Comparison of ENCODE assay signal across 9 cellular contexts in genomic region chr17:36600477-36600876, GRCh38. TPM values are rescaled to one million over a fixed set of nuclear protein-coding genes. Genes with fewer than 3 reads are reported as not detected.
DNase-seq lines count a peak whose midpoint lies in the region; FAIRE-seq and TF ChIP-seq lines count a peak whose summit lies in the region.
"Had no signal": no experiment of that assay in that cellular context is flagged by ENCODE, and none has a peak within 500 bp of the region (broad histone marks: within the 10 kb centered on the region; RNA-seq: fewer than 3 reads in every experiment).

No MANE protein-coding gene starts in this region.

- no peaks in the 10 kb centered on the region for H3K9me1 ChIP-seq in endothelial cell of umbilical vein (replicated peaks; ENCODE audit: control insufficient read depth, extremely low read depth, insufficient read depth, low read length)

- DNase-seq in RWPE1 (ENCODE audit: low spot score) (no peak), endothelial cell of umbilical vein (ENCODE audit: low read depth, low spot score) (no peak), progenitor cell of endocrine pancreas (ENCODE audit: low spot score, unreplicated experiment) (no peak), NCI-H748 treated with DMSO at 0.1 percent for 48 hours (lab: John Stamatoyannopoulos, UW) (no peak), germinal center (ENCODE audit: low spot score) (no peak), middle frontal gyrus (ENCODE audit: extremely low spot score, low spot score) (no peak), NAMALWA (ENCODE audit: low spot score) (no peak)
- DNase-seq: MG63 had no signal

- H2AFZ ChIP-seq in endothelial cell of umbilical vein (ENCODE audit: low read depth, low read length), result no peak overlapping the region

- H3K27ac Mint-ChIP-seq in progenitor cell of endocrine pancreas, result peak overlapping the region; percentile 80

- FAIRE-seq in endothelial cell of umbilical vein (lab: Jason Lieb, UNC), result no peak

- H3K4me1 Mint-ChIP-seq in progenitor cell of endocrine pancreas (ENCODE audit: low read depth), result peaks cover 17% of the 10 kb centered on the region

- H3K27me3 ChIP-seq in endothelial cell of umbilical vein (ENCODE audit: control insufficient read depth in 2 of 2, insufficient read depth in 2 of 2, low read length in 2 of 2), result no peaks in the 10 kb centered on the region
- H3K27me3 ChIP-seq: MG63 had no signal

- H3K4me1 ChIP-seq in endothelial cell of umbilical vein (ENCODE audit: control insufficient read depth, extremely low read depth, insufficient read depth, low read length), result peaks cover 16% of the 10 kb centered on the region

- peak overlapping the region; percentile 86 for H3K4me3 Mint-ChIP-seq in progenitor cell of endocrine pancreas (ENCODE audit: low read depth)

- dilution Hi-C loops in endothelial cell of umbilical vein (cut with MboI; ENCODE audit: extremely low pct_ligation_motif_present, low sequenced_read_pairs), result no loop called here

- H3K36me3 Mint-ChIP-seq in progenitor cell of endocrine pancreas (ENCODE audit: insufficient read depth), result no peaks in the 10 kb centered on the region

- no peaks in the 10 kb centered on the region for H4K20me1 ChIP-seq in endothelial cell of umbilical vein (replicated peaks; ENCODE audit: control insufficient read depth, extremely low read depth, insufficient read depth, low read length)

- no peaks in the 10 kb centered on the region for H3K9me3 ChIP-seq in endothelial cell of umbilical vein (replicated peaks; ENCODE audit: control insufficient read depth, insufficient read depth, low read length)
- H3K9me3 ChIP-seq: MG63 had no signal

- peak overlapping the region; percentile 82 for H3K27ac ChIP-seq in RWPE1
- H3K27ac ChIP-seq in endothelial cell of umbilical vein (ENCODE audit: insufficient read depth, low read depth, low read length), result peak overlapping the region; percentile 54

- POLR2A ChIA-PET in RWPE1 (lab: Yijun Ruan, JAX; ENCODE audit: low non-redundant PET) (no interaction called here), endothelial cell of umbilical vein (lab: Charles Lee) (interaction anchor here (1.2 kb wide), 1 partner anchor 55 kb away, joined by 5 read pairs; the partner anchor contains the start of gene GGNBP2)

- no peaks in the 10 kb centered on the region for H3K27me3 Mint-ChIP-seq in progenitor cell of endocrine pancreas

- no peak overlapping the region for H3K4me2 ChIP-seq in endothelial cell of umbilical vein (ENCODE audit: insufficient read depth, low read length)

- intact Hi-C loops in endothelial cell of umbilical vein (cut with micrococcal nuclease), result loop anchor here (5.0 to 10.0 kb wide), 2 partner anchors 104 to 347 kb away; partner anchors contain the start of gene AATF

- H3K4me3 ChIP-seq in GM08714 (ENCODE audit: low read length) (peak overlapping the region; percentile 84; the same call in 1 of the 2 replicates), endothelial cell of umbilical vein (replicated peaks in 1 of 3; ENCODE audit: insufficient read depth in 1 of 3, low read depth in 1 of 3, low read length in 3 of 3) (peak overlapping the region in 1 of 3 experiments; percentile 67)

- no peak for TF ChIP-seq POLR2A in endothelial cell of umbilical vein (IDR thresholded peaks at IDR 0.05; ENCODE audit: low read depth, low read length)

- H3K9me3 Mint-ChIP-seq in progenitor cell of endocrine pancreas (ENCODE audit: low read depth), result no peaks in the 10 kb centered on the region

- CTCF ChIA-PET in RWPE1 (lab: Yijun Ruan, JAX) (no interaction called here), endothelial cell of umbilical vein (lab: Charles Lee) (interaction anchor here (0.7 to 4.5 kb wide), 9 partner anchors 9 to 773 kb away, joined by 3 to 66 read pairs (median 19); partner anchors contain the start of gene DHRS11)

- TF ChIP-seq CTCF in RWPE1 (conservative IDR thresholded peaks at IDR 0.05; ENCODE audit: low read depth) (no peak), endothelial cell of umbilical vein (IDR thresholded peaks at IDR 0.05; ENCODE audit: extremely low read depth in 1 of 2, insufficient read depth in 1 of 2, low read depth in 1 of 2, low read length in 2 of 2) (no peak), progenitor cell of endocrine pancreas (IDR thresholded peaks at IDR 0.05; ENCODE audit: unreplicated experiment) (no peak)

- H3K9ac ChIP-seq in endothelial cell of umbilical vein (replicated peaks; ENCODE audit: extremely low read depth, insufficient read depth, low read length), result peak overlapping the region; percentile 85

- H3K36me3 ChIP-seq in endothelial cell of umbilical vein (ENCODE audit: control insufficient read depth in 2 of 2, extremely low read depth in 1 of 2, insufficient read depth in 2 of 2, low read length in 2 of 2), result no peaks in the 10 kb centered on the region

- peaks cover 17% of the 10 kb centered on the region for H3K79me2 ChIP-seq in endothelial cell of umbilical vein (ENCODE audit: control insufficient read depth, insufficient read depth, low read length)

- BruUV-seq in endothelial cell of umbilical vein (replicated peaks; lab: Mats Ljungman, UMichigan), result no TSS peak

TF ChIP-seq in endothelial cell of umbilical vein, 7 proteins besides CTCF, POLR2A, EP300 and RAD21:
- no peak for TF ChIP-seq EZH2 (IDR thresholded peaks at IDR 0.05; ENCODE audit: borderline replicate concordance, low read depth, low read length, severe bottlenecking)
- no peak for TF ChIP-seq MYC (IDR thresholded peaks at IDR 0.05; ENCODE audit: low read depth, low read length)
- no peak for TF ChIP-seq JUN (IDR thresholded peaks at IDR 0.05; ENCODE audit: borderline replicate concordance, insufficient read depth, insufficient read length, low read depth)
- TF ChIP-seq FOS (IDR thresholded peaks at IDR 0.05; ENCODE audit: borderline replicate concordance, insufficient read depth, low read length), result no peak
- no peak for TF ChIP-seq MAX (IDR thresholded peaks at IDR 0.05; ENCODE audit: insufficient read depth, insufficient read length)
- no peak for TF ChIP-seq POLR2AphosphoS5 (IDR thresholded peaks at IDR 0.05; ENCODE audit: insufficient read depth, low read depth, low read length)
- no peak for TF ChIP-seq GATA2 (IDR thresholded peaks at IDR 0.05; ENCODE audit: insufficient read depth, insufficient read length, low read depth, low read length)

RNA-seq across cellular contexts. Expression of gene MRM1, which starts 0.9 kb away (rescaled TPM):
- total RNA-seq in endothelial cell of umbilical vein (5.2 and 5.9 TPM in 2 replicates), progenitor cell of endocrine pancreas (6.6 and 7.1 TPM in 2 replicates)
- polyA plus RNA-seq in endothelial cell of umbilical vein, result 3.4 and 3.7 TPM in 2 replicates
- 2.0 and 2.8 TPM in 2 replicates for polyA plus RNA-seq in endothelial cell of umbilical vein (2011; cell fraction: cytosol; rRNA removed)
- polyA plus RNA-seq in endothelial cell of umbilical vein (2011; cell fraction: nucleus; rRNA removed), result 2.1 and 2.6 TPM in 2 replicates
- 2.5 and 3.6 TPM in 2 replicates for polyA plus RNA-seq in endothelial cell of umbilical vein (2012)
- 1.1 and 1.6 TPM in 2 replicates for polyA minus RNA-seq in endothelial cell of umbilical vein
- 6.6 TPM for polyA minus RNA-seq in endothelial cell of umbilical vein (2011; cell fraction: cytosol; rRNA and poly(A)+ RNA removed)
- polyA minus RNA-seq in endothelial cell of umbilical vein (2011; cell fraction: nucleus; rRNA and poly(A)+ RNA removed), result 1.8 and 1.9 TPM in 2 replicates

RNA-seq across cellular contexts. Expression of gene DHRS11, which starts 8.8 kb away (rescaled TPM):
- total RNA-seq in endothelial cell of umbilical vein (9.8 and 11.3 TPM in 2 replicates), progenitor cell of endocrine pancreas (12.0 and 15.7 TPM in 2 replicates)
- polyA plus RNA-seq in endothelial cell of umbilical vein, result 15.7 and 16.2 TPM in 2 replicates
- 12.8 and 13.7 TPM in 2 replicates for polyA plus RNA-seq in endothelial cell of umbilical vein (2011; cell fraction: cytosol; rRNA removed)
- 24.3 and 25.4 TPM in 2 replicates for polyA plus RNA-seq in endothelial cell of umbilical vein (2011; cell fraction: nucleus; rRNA removed)
- polyA plus RNA-seq in endothelial cell of umbilical vein (2012), result 9.2 and 12.6 TPM in 2 replicates
- polyA minus RNA-seq in endothelial cell of umbilical vein, result 13.1 and 16.5 TPM in 2 replicates
- polyA minus RNA-seq in endothelial cell of umbilical vein (2011; cell fraction: cytosol; rRNA and poly(A)+ RNA removed), result 21.6 TPM
- 4.8 and 6.3 TPM in 2 replicates for polyA minus RNA-seq in endothelial cell of umbilical vein (2011; cell fraction: nucleus; rRNA and poly(A)+ RNA removed)

RNA-seq across cellular contexts. Expression of gene GGNBP2, which starts 55.8 kb away (rescaled TPM):
- total RNA-seq in endothelial cell of umbilical vein (71.2 and 77.6 TPM in 2 replicates), progenitor cell of endocrine pancreas (74.2 and 75.3 TPM in 2 replicates)
- 47.8 and 52.6 TPM in 2 replicates for polyA plus RNA-seq in endothelial cell of umbilical vein
- polyA plus RNA-seq in endothelial cell of umbilical vein (2011; cell fraction: cytosol; rRNA removed), result 55.8 and 61.1 TPM in 2 replicates
- polyA plus RNA-seq in endothelial cell of umbilical vein (2011; cell fraction: nucleus; rRNA removed), result 138 and 160 TPM in 2 replicates
- 43.7 and 52.6 TPM in 2 replicates for polyA plus RNA-seq in endothelial cell of umbilical vein (2012)
- 122 and 154 TPM in 2 replicates for polyA minus RNA-seq in endothelial cell of umbilical vein
- 22.6 TPM for polyA minus RNA-seq in endothelial cell of umbilical vein (2011; cell fraction: cytosol; rRNA and poly(A)+ RNA removed)
- 78.5 and 108 TPM in 2 replicates for polyA minus RNA-seq in endothelial cell of umbilical vein (2011; cell fraction: nucleus; rRNA and poly(A)+ RNA removed)
